In the genomic region with DNA sequence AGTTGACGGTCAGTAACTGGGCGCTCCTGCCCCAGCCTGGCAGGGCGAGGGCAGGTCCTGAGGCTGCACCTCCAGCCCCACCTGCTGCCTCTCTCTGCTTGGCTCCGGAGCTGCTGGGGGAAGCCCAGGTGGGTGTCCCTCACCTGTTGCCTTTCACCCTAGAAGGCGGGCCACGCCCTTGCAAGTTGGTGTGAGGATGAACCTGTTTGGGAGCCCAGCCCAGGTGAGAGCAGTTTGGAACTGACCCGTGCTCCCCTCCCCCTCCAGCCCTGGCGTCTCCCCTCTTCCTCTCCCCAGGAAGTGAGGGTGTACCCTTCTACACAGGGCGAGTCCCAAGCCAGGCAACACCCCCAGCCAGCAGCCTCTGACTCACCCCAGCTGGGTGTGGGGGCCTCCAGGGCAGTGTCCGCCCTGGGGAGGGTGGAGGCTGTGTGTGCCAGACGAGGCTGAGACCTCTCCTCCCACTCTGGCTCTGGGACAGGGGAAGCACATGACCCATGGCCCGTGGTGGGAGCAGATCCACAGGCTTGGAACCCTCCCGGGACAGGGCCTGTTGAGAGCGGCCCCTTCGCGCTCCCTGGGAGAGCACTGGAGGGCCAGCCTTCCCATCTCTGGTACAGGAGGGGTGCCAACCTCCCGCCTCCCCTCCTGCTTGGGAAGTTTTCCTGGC, we compare ENCODE assay signal across 8 cellular contexts. TPM values are rescaled to one million over a fixed set of nuclear protein-coding genes. Genes with fewer than 3 reads are reported as not detected.
DNase-seq lines count a peak whose midpoint lies in the region; ATAC-seq and TF ChIP-seq lines count a peak whose summit lies in the region.

No MANE protein-coding gene starts in this region.

- H4K20me1 ChIP-seq in fibroblast of lung (ENCODE audit: control insufficient read depth, extremely low read depth, insufficient read depth, low read length), result no peaks in the 10 kb centered on the region

- H3K9me3 ChIP-seq in fibroblast of lung (ENCODE audit: control insufficient read depth, insufficient read depth, low read depth, low read length), result no peaks in the 10 kb centered on the region

- H3K4me2 ChIP-seq in fibroblast of lung (ENCODE audit: extremely low read depth, insufficient read depth, low read length), result peak overlapping the region; percentile 44

- no peak for ATAC-seq in GM18858 (IDR thresholded peaks at IDR 0.05; ENCODE audit: unreplicated experiment)

- no peaks in the 10 kb centered on the region for H3K27me3 ChIP-seq in fibroblast of lung (ENCODE audit: control insufficient read depth, insufficient read depth, low read length)

- H2AFZ ChIP-seq in fibroblast of lung (ENCODE audit: low read length), result no peak overlapping the region

- H3K79me2 ChIP-seq in fibroblast of lung (ENCODE audit: control insufficient read depth, insufficient read depth, low read length), result peaks cover 52% of the 10 kb centered on the region

- TF ChIP-seq CTCF in fibroblast of lung (conservative IDR thresholded peaks at IDR 0.05 in 1 of 2, IDR thresholded peaks at IDR 0.05 in 1 of 2; ENCODE audit: low read depth in 1 of 2, low read length in 2 of 2), result no peak

- peak overlapping the region; percentile 80 for H3K27ac ChIP-seq in fibroblast of lung (ENCODE audit: insufficient read depth, low read length)

- H3K36me3 ChIP-seq in fibroblast of lung (ENCODE audit: control insufficient read depth, insufficient read depth, low read length), result peaks cover 18% of the 10 kb centered on the region

- H3K4me1 ChIP-seq in fibroblast of lung (ENCODE audit: control insufficient read depth, extremely low read depth, insufficient read depth, low read length), result peaks cover 20% of the 10 kb centered on the region

- peak; percentile 90 for DNase-seq in ELR (ENCODE audit: low read depth)
- DNase-seq in T1000 (lab: John Stamatoyannopoulos, UW), result peak; percentile 69
- peak; percentile 90 to 94 for DNase-seq in fibroblast of lung (ENCODE audit: low read depth in 2 of 2)
- peak; percentile 41 to 97 (median 91) for DNase-seq in nucleus accumbens (lab: John Stamatoyannopoulos, UW)
- no peak for DNase-seq in DMS153 (lab: John Stamatoyannopoulos, UW)
- no peak for DNase-seq in NCI-H2029 treated with DMSO at 0.1 percent for 48 hours (lab: John Stamatoyannopoulos, UW)
- no peak for DNase-seq in KG1 (lab: John Stamatoyannopoulos, UW)

- peak overlapping the region; percentile 62 for H3K9ac ChIP-seq in fibroblast of lung (ENCODE audit: insufficient read depth, low read length)

- peak overlapping the region in 1 of 4 experiments; percentile 48 for H3K4me3 ChIP-seq in fibroblast of lung (replicated peaks in 1 of 4; ENCODE audit: control extremely low read depth in 1 of 4, insufficient read depth in 1 of 4, low read depth in 3 of 4, low read length in 4 of 4)

RNA-seq across cellular contexts. Expression of a gene that starts 10.4 kb away (rescaled TPM):
- 26.1 and 28.5 TPM in 2 replicates for total RNA-seq in fibroblast of lung
- 35.4 and 45.0 TPM in 2 replicates for polyA plus RNA-seq in fibroblast of lung
- 30.1 and 35.8 TPM in 2 replicates for polyA plus RNA-seq in fibroblast of lung (2012)
- 108 and 129 TPM in 2 replicates for polyA minus RNA-seq in fibroblast of lung (ENCODE audit: low replicate concordance)

RNA-seq across cellular contexts. Expression of a gene that starts 10.6 kb away (rescaled TPM):
- 7.4 and 12.4 TPM in 2 replicates for total RNA-seq in fibroblast of lung
- 4.7 and 6.2 TPM in 2 replicates for polyA plus RNA-seq in fibroblast of lung
- 4.7 and 5.2 TPM in 2 replicates for polyA plus RNA-seq in fibroblast of lung (2012)
- polyA minus RNA-seq in fibroblast of lung (ENCODE audit: low replicate concordance), result 8.8 and 10.2 TPM in 2 replicates

RNA-seq across cellular contexts. Expression of a gene that starts 28.4 kb away (rescaled TPM):
- 12.3 and 20.0 TPM in 2 replicates for total RNA-seq in fibroblast of lung
- polyA plus RNA-seq in fibroblast of lung, result 9.8 and 17.7 TPM in 2 replicates
- polyA plus RNA-seq in fibroblast of lung (2012), result 11.0 and 19.7 TPM in 2 replicates
- 11.7 and 28.1 TPM in 2 replicates for polyA minus RNA-seq in fibroblast of lung (ENCODE audit: low replicate concordance)

RNA-seq across cellular contexts. Expression of a gene that starts 55.0 kb away (rescaled TPM):
- 24.9 and 29.9 TPM in 2 replicates for total RNA-seq in fibroblast of lung
- 31.4 and 37.5 TPM in 2 replicates for polyA plus RNA-seq in fibroblast of lung
- 23.0 and 29.2 TPM in 2 replicates for polyA plus RNA-seq in fibroblast of lung (2012)
- polyA minus RNA-seq in fibroblast of lung (ENCODE audit: low replicate concordance), result 59.3 and 75.8 TPM in 2 replicates

RNA-seq across cellular contexts. Expression of a gene that starts 55.1 kb away (rescaled TPM):
- total RNA-seq in fibroblast of lung, result 28.5 and 31.4 TPM in 2 replicates
- polyA plus RNA-seq in fibroblast of lung, result 28.8 and 65.8 TPM in 2 replicates
- 21.2 and 43.4 TPM in 2 replicates for polyA plus RNA-seq in fibroblast of lung (2012)
- 221 and 261 TPM in 2 replicates for polyA minus RNA-seq in fibroblast of lung (ENCODE audit: low replicate concordance)

Comparison
In these comparisons a context has a peak if more than half of its experiments do, and no peak if none do; other contexts are left out.
1. DNase-seq: peak in ELR (single experiment), T1000 (single experiment), fibroblast of lung (2 of 2) and nucleus accumbens (56 of 56); none in DMS153 (single experiment), NCI-H2029 treated with DMSO at 0.1 percent for 48 hours (single experiment) and KG1 (single experiment).